ENCODE assay signal across 10 cellular contexts in the genomic region with DNA sequence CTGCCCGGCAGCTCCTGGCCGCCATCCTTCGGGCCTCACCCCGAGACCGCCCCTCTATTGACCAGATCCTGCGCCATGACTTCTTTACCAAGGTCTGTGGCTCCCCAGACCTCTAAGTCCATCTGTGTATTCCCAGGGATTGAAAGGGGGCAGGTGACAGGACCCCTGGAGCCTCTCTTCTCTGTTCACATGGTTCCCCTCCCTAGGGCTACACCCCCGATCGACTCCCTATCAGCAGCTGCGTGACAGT. TPM values are rescaled to one million over a fixed set of nuclear protein-coding genes. Genes with fewer than 3 reads are reported as not detected.
DNase-seq lines count a peak whose midpoint lies in the region; ATAC-seq and TF ChIP-seq lines count a peak whose summit lies in the region.
"Had no signal": no experiment of that assay in that cellular context is flagged by ENCODE, and none has a peak within 500 bp of the region (broad histone marks: within the 10 kb centered on the region; RNA-seq: fewer than 3 reads in every experiment).

No MANE protein-coding gene starts in this region.

- POLR2A ChIA-PET in activated CD8-positive, alpha-beta T cell treated with anti-CD3 and anti-CD28 coated beads for 36 hours (lab: Charles Lee): interaction anchor here (1.1 to 8.3 kb wide), 6 partner anchors 9 to 80 kb away, joined by 4 to 130 read pairs (median 36); a partner anchor contains a TSS

- intact Hi-C loops in activated CD8-positive, alpha-beta T cell treated with anti-CD3 and anti-CD28 coated beads for 36 hours (cut with micrococcal nuclease): loop anchor here (10.0 kb wide), 1 partner anchor 502 kb away; no protein-coding TSS in a partner anchor
- intact Hi-C loops in spleen (cut with DNase I; ENCODE audit: low total_unique reads): no loop called here

- CTCF ChIA-PET in activated CD8-positive, alpha-beta T cell treated with anti-CD3 and anti-CD28 coated beads for 36 hours (lab: Charles Lee): interaction anchor here (0.5 to 1.1 kb wide), 2 partner anchors 16 to 71 kb away, joined by 3 read pairs; no protein-coding TSS in a partner anchor

- H3K27ac Mint-ChIP-seq in T-helper 1 cell treated with Interleukin-12 subunit alpha and Interleukin-12 subunit beta and Interleukin-4 antibody, amounts not matched to agents 30 μg/mL and 1 μg/mL, for 36 hours: peak overlapping the region; percentile 68
- H3K27ac Mint-ChIP-seq in activated CD8-positive, alpha-beta T cell treated with anti-CD3 and anti-CD28 coated beads for 36 hours: peak overlapping the region; percentile 87
- H3K27ac Mint-ChIP-seq in immature natural killer cell: peak overlapping the region in 2 of 6 donors; percentile 53 to 58

- peaks cover 46% of the 10 kb centered on the region for H3K4me1 Mint-ChIP-seq in T-helper 1 cell treated with Interleukin-12 subunit alpha and Interleukin-12 subunit beta and Interleukin-4 antibody, amounts not matched to agents 30 μg/mL and 1 μg/mL, for 36 hours (ENCODE audit: low read depth)
- peaks cover 60% of the 10 kb centered on the region for H3K4me1 Mint-ChIP-seq in activated CD8-positive, alpha-beta T cell treated with anti-CD3 and anti-CD28 coated beads for 36 hours (ENCODE audit: low read depth)
- H3K4me1 Mint-ChIP-seq in immature natural killer cell: peaks cover 33 to 35% of the 10 kb centered on the region in 2 donors

- H3K4me3 ChIP-seq in fibroblast of mammary gland (ENCODE audit: control insufficient read depth, low read depth, low read length) (peak overlapping the region; percentile 4), spleen (peak overlapping the region in 1 of 8 donors; percentile 87)

- H3K27me3 ChIP-seq in spleen (replicated peaks in 1 of 7): no peaks in the 10 kb centered on the region

- no peak for ATAC-seq in activated CD8-positive, alpha-beta T cell treated with anti-CD3 and anti-CD28 coated beads for 36 hours
- no peak for ATAC-seq in HG02623 (IDR thresholded peaks at IDR 0.05; ENCODE audit: unreplicated experiment)

- H3K36me3 Mint-ChIP-seq in T-helper 1 cell treated with Interleukin-12 subunit alpha and Interleukin-12 subunit beta and Interleukin-4 antibody, amounts not matched to agents 30 μg/mL and 1 μg/mL, for 36 hours (ENCODE audit: low read depth): peaks cover 45% of the 10 kb centered on the region
- H3K36me3 Mint-ChIP-seq in activated CD8-positive, alpha-beta T cell treated with anti-CD3 and anti-CD28 coated beads for 36 hours (ENCODE audit: low read depth): peaks cover 54% of the 10 kb centered on the region
- H3K36me3 Mint-ChIP-seq in immature natural killer cell: peaks cover 0 to 3% (median 0%) of the 10 kb centered on the region in 3 donors

- no peak for TF ChIP-seq CTCF in activated CD8-positive, alpha-beta T cell treated with anti-CD3 and anti-CD28 coated beads for 36 hours (IDR thresholded peaks at IDR 0.05)
- no peak for TF ChIP-seq CTCF in fibroblast of mammary gland (conservative IDR thresholded peaks at IDR 0.05; ENCODE audit: control insufficient read depth, insufficient read depth, low read depth, low read length)
- no peak for TF ChIP-seq CTCF in spleen (IDR thresholded peaks at IDR 0.05 in 8 of 11, conservative IDR thresholded peaks at IDR 0.05 in 3 of 11)

- WGBS in spleen, 5 donors: 91 to 96% (median 95%) methylated on average over 9 of the region's 9 CpGs

- H3K9me3 ChIP-seq in spleen: no peaks in the 10 kb centered on the region

- H3K4me1 ChIP-seq in spleen: peaks cover 29 to 87% (median 64%) of the 10 kb centered on the region in 6 donors

- no peaks in the 10 kb centered on the region for H3K9me3 Mint-ChIP-seq in T-helper 1 cell treated with Interleukin-12 subunit alpha and Interleukin-12 subunit beta and Interleukin-4 antibody, amounts not matched to agents 30 μg/mL and 1 μg/mL, for 36 hours
- H3K9me3 Mint-ChIP-seq in activated CD8-positive, alpha-beta T cell treated with anti-CD3 and anti-CD28 coated beads for 36 hours: no peaks in the 10 kb centered on the region
- H3K9me3 Mint-ChIP-seq in immature natural killer cell: no peaks in the 10 kb centered on the region

- peak overlapping the region in 5 of 8 donors; percentile 47 to 98 (median 95) for H3K27ac ChIP-seq in spleen

- H3K4me3 Mint-ChIP-seq in T-helper 1 cell treated with Interleukin-12 subunit alpha and Interleukin-12 subunit beta and Interleukin-4 antibody, amounts not matched to agents 30 μg/mL and 1 μg/mL, for 36 hours: peak overlapping the region; percentile 91
- H3K4me3 Mint-ChIP-seq in activated CD8-positive, alpha-beta T cell treated with anti-CD3 and anti-CD28 coated beads for 36 hours: peak overlapping the region; percentile 84
- H3K4me3 Mint-ChIP-seq in immature natural killer cell: no peak overlapping the region

- no peak for TF ChIP-seq POLR2A in spleen (IDR thresholded peaks at IDR 0.05)

- peaks cover 0 to 51% (median 39%) of the 10 kb centered on the region in 6 donors for H3K36me3 ChIP-seq in spleen

- no peaks in the 10 kb centered on the region for H3K27me3 Mint-ChIP-seq in T-helper 1 cell treated with Interleukin-12 subunit alpha and Interleukin-12 subunit beta and Interleukin-4 antibody, amounts not matched to agents 30 μg/mL and 1 μg/mL, for 36 hours (ENCODE audit: low read depth)
- no peaks in the 10 kb centered on the region for H3K27me3 Mint-ChIP-seq in activated CD8-positive, alpha-beta T cell treated with anti-CD3 and anti-CD28 coated beads for 36 hours
- peaks cover 2 to 7% (median 2%) of the 10 kb centered on the region in 3 donors for H3K27me3 Mint-ChIP-seq in immature natural killer cell (ENCODE audit: low read depth in 3 of 3)

- no peak for DNase-seq in T-helper 1 cell
- DNase-seq in activated CD8-positive, alpha-beta T cell treated with anti-CD3 and anti-CD28 coated beads for 36 hours: no peak
- no peak for DNase-seq in fibroblast of mammary gland (ENCODE audit: low read depth)
- DNase-seq in spleen: no peak
- DNase-seq in germinal center (ENCODE audit: low spot score): no peak
- DNase-seq in immature natural killer cell: no peak
- DNase-seq: Karpas-422, NCI-H526 had no signal

RNA-seq across cellular contexts. Expression of a gene that starts 2.8 kb away (rescaled TPM):
- 10 to 100 TPM; 36.4 to 36.6 TPM for total RNA-seq in activated CD8-positive, alpha-beta T cell treated with anti-CD3 and anti-CD28 coated beads for 36 hours
- total RNA-seq in spleen: 10 to 100 TPM; 22.0 to 51.7 (median 33.1) TPM
- polyA plus RNA-seq in spleen: 10 to 100 TPM; 14.7 to 24.6 (median 24.3) TPM
- polyA plus RNA-seq in immature natural killer cell: 1 to 10 TPM; 2.1 to 5.0 (median 2.1) TPM

RNA-seq across cellular contexts. Expression of a gene that starts 4.2 kb away (rescaled TPM):
- total RNA-seq in activated CD8-positive, alpha-beta T cell treated with anti-CD3 and anti-CD28 coated beads for 36 hours: 1 to 10 TPM in 1 of 2 experiments, under 1 TPM in 1; 0.36 to 1.1 TPM
- 1 to 10 TPM in 2 of 7 donors, under 1 TPM in 2, not detected in 3; 0.82 to 2.1 (median 1.1) TPM for total RNA-seq in spleen
- polyA plus RNA-seq in spleen (under 1 TPM; 0.15 to 0.58 (median 0.22) TPM), immature natural killer cell (not detected)

RNA-seq across cellular contexts. Expression of a gene that starts 5.3 kb away (rescaled TPM):
- total RNA-seq in activated CD8-positive, alpha-beta T cell treated with anti-CD3 and anti-CD28 coated beads for 36 hours: 1 to 10 TPM; 4.8 to 5.6 TPM
- 10 to 100 TPM in 1 of 7 donors, 1 to 10 TPM in 6; 2.8 to 11.9 (median 7.3) TPM for total RNA-seq in spleen
- polyA plus RNA-seq in spleen (1 to 10 TPM in 2 of 3 donors, under 1 TPM in 1; 0.73 to 5.5 (median 1.1) TPM), immature natural killer cell (under 1 TPM in 1 of 3 donors, not detected in 2; 0.38 TPM)

RNA-seq across cellular contexts. Expression of a gene that starts 15.0 kb away (rescaled TPM):
- 1 to 10 TPM in 1 of 2 experiments, under 1 TPM in 1; 0.87 to 1.0 TPM for total RNA-seq in activated CD8-positive, alpha-beta T cell treated with anti-CD3 and anti-CD28 coated beads for 36 hours
- total RNA-seq in spleen: under 1 TPM in 4 of 7 donors, not detected in 3; 0.16 to 0.61 (median 0.30) TPM
- polyA plus RNA-seq in spleen (under 1 TPM; 0.32 to 0.89 (median 0.80) TPM), immature natural killer cell (under 1 TPM in 1 of 3 donors, not detected in 2; 0.37 TPM)

RNA-seq across cellular contexts. Expression of a gene that starts 27.6 kb away (rescaled TPM):
- total RNA-seq in activated CD8-positive, alpha-beta T cell treated with anti-CD3 and anti-CD28 coated beads for 36 hours: 1,000 to 10,000 TPM; 3,218 to 3,314 TPM
- total RNA-seq in spleen: 1,000 to 10,000 TPM; 1,626 to 2,405 (median 2,159) TPM
- polyA plus RNA-seq in spleen: 1,000 to 10,000 TPM; 4,436 to 6,194 (median 5,972) TPM
- polyA plus RNA-seq in immature natural killer cell: 100 to 1,000 TPM; 412 to 772 (median 474) TPM

Comparison
In these comparisons a context has a peak if more than half of its experiments do, and no peak if none do; other contexts are left out.
1. H3K4me3 Mint-ChIP-seq: peak in T-helper 1 cell treated with Interleukin-12 subunit alpha and Interleukin-12 subunit beta and Interleukin-4 antibody, amounts not matched to agents 30 μg/mL and 1 μg/mL, for 36 hours (single experiment) and activated CD8-positive, alpha-beta T cell treated with anti-CD3 and anti-CD28 coated beads for 36 hours (single experiment); none in immature natural killer cell (0 of 5).